ENCODE assay signal across 21 cellular contexts in the genomic region with DNA sequence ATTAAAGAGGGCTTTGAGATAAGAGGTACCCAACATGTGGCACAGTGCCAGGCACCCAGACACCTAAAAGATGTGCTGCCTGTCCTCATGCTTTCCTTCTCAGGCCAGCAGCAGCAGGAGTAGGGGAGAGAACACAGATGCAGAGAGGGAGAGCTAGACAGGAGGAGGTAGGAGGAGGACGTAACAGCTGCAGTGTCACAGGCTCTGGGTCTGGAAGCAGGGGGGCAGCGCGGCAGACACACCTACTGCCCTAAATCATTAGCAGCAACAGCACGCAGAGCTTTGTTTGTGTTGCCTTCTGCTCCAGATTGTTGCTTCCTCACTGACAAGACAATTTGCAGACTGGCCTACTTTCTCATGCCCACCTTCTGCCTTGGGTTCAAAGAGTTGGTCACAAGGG.
DNase-seq lines count a peak whose midpoint lies in the region; ATAC-seq and TF ChIP-seq lines count a peak whose summit lies in the region.
"Had no signal": no experiment of that assay in that cellular context is flagged by ENCODE, and none has a peak within 500 bp of the region (broad histone marks: within the 10 kb centered on the region; RNA-seq: fewer than 3 reads in every experiment).

No MANE protein-coding gene starts in this region.

- no peaks in the 10 kb centered on the region for H3K9me3 Mint-ChIP-seq in activated T-cell treated with anti-CD3 and anti-CD28 coated beads, Interleukin-2, amount 50 U/mL, for 4 hours
- H3K9me3 Mint-ChIP-seq: activated CD4-positive, alpha-beta memory T cell treated with anti-CD3 and anti-CD28 coated beads for 36 hours; activated naive CD8-positive, alpha-beta T cell treated with anti-CD3 and anti-CD28 coated beads for 36 hours; CD8-positive, alpha-beta T cell had no signal

- H3K9me3 ChIP-seq in WERI-Rb-1 (ENCODE audit: severe bottlenecking) (no peaks in the 10 kb centered on the region), ovary (no peaks in the 10 kb centered on the region)
- H3K9me3 ChIP-seq: tibial nerve had no signal

- TF ChIP-seq EP300 in ovary (IDR thresholded peaks at IDR 0.05), result no peak

- H3K4me1 Mint-ChIP-seq in activated T-cell treated with anti-CD3 and anti-CD28 coated beads, Interleukin-2, amount 50 U/mL, for 4 hours (ENCODE audit: low read depth), result no peaks in the 10 kb centered on the region

- no peaks in the 10 kb centered on the region for H3K36me3 ChIP-seq in WERI-Rb-1
- no peaks in the 10 kb centered on the region for H3K36me3 ChIP-seq in ovary
- H3K36me3 ChIP-seq: tibial nerve had no signal

- H3K27me3 ChIP-seq in WERI-Rb-1 (ENCODE audit: insufficient read depth, low read depth, severe bottlenecking) (no peaks in the 10 kb centered on the region), ovary (no peaks in the 10 kb centered on the region)
- H3K27me3 ChIP-seq: tibial nerve had no signal

- intact Hi-C loops in ovary (cut with DNase I), result no loop called here

- no peak overlapping the region for H3K4me3 Mint-ChIP-seq in activated T-cell treated with anti-CD3 and anti-CD28 coated beads, Interleukin-2, amount 50 U/mL, for 4 hours
- H3K4me3 Mint-ChIP-seq: activated CD4-positive, alpha-beta memory T cell treated with anti-CD3 and anti-CD28 coated beads for 36 hours; activated naive CD8-positive, alpha-beta T cell treated with anti-CD3 and anti-CD28 coated beads for 36 hours; CD8-positive, alpha-beta T cell had no signal

- ATAC-seq in activated T-cell treated with anti-CD3 and anti-CD28 coated beads, Interleukin-2, amount 50 U/mL, for 4 hours, result no peak
- ATAC-seq: CD8-positive, alpha-beta T cell had no signal

- H3K27me3 Mint-ChIP-seq in activated T-cell treated with anti-CD3 and anti-CD28 coated beads, Interleukin-2, amount 50 U/mL, for 4 hours (ENCODE audit: low read depth), result no peaks in the 10 kb centered on the region
- H3K27me3 Mint-ChIP-seq: activated CD4-positive, alpha-beta memory T cell treated with anti-CD3 and anti-CD28 coated beads for 36 hours had no signal

- H3K4me1 ChIP-seq in ovary (ENCODE audit: insufficient read depth), result peaks cover 9% of the 10 kb centered on the region

- TF ChIP-seq CTCF in WERI-Rb-1 (IDR thresholded peaks at IDR 0.05; ENCODE audit: low read depth, low read length), result no peak
- TF ChIP-seq CTCF in ovary (IDR thresholded peaks at IDR 0.05), result no peak

- in situ Hi-C loops in ACHN (cut with HindIII; ENCODE audit: low pct_ligation_motif_present, low pct_unique_long_range_greater_than_20kb, low sequenced_read_pairs), result no loop called here

- no peak overlapping the region for H3K4me3 ChIP-seq in WERI-Rb-1 (ENCODE audit: low read depth, low read length)
- no peak overlapping the region for H3K4me3 ChIP-seq in ovary
- H3K4me3 ChIP-seq: lung, tibial nerve had no signal

- 5 to 24% (median 6%) methylated on average over 4 of the region's 4 CpGs for WGBS in ovary, 3 donors

- no peak for TF ChIP-seq POLR2A in ovary (IDR thresholded peaks at IDR 0.05)

- H3K27ac ChIP-seq in WERI-Rb-1, result no peak overlapping the region
- no peak overlapping the region for H3K27ac ChIP-seq in ovary
- H3K27ac ChIP-seq: 22Rv1, tibial nerve had no signal

- H3K36me3 Mint-ChIP-seq in activated T-cell treated with anti-CD3 and anti-CD28 coated beads, Interleukin-2, amount 50 U/mL, for 4 hours (ENCODE audit: insufficient read depth), result no peaks in the 10 kb centered on the region
- H3K36me3 Mint-ChIP-seq: activated CD4-positive, alpha-beta memory T cell treated with anti-CD3 and anti-CD28 coated beads for 36 hours; activated naive CD8-positive, alpha-beta T cell treated with anti-CD3 and anti-CD28 coated beads for 36 hours; CD8-positive, alpha-beta T cell had no signal

- DNase-seq in DMS 273 (lab: John Stamatoyannopoulos, UW; ENCODE audit: unreplicated experiment), result peak; percentile 58
- DNase-seq in DMS 273 treated with DMSO at 0.1 percent for 48 hours (lab: John Stamatoyannopoulos, UW), result no peak
- DNase-seq in NCI-H510A (lab: John Stamatoyannopoulos, UW), result peak; percentile 9
- peak; percentile 24 for DNase-seq in WERI-Rb-1
- DNase-seq in ovary, result peak; percentile 12 to 35 (median 22)
- DNase-seq in ACHN, result no peak
- DNase-seq in activated T-cell treated with anti-CD3 and anti-CD28 coated beads, Interleukin-2, amount 50 U/mL, for 4 hours, result no peak
- no peak for DNase-seq in RKO (ENCODE audit: low spot score)
- DNase-seq: activated CD4-positive, alpha-beta memory T cell treated with anti-CD3 and anti-CD28 coated beads for 36 hours; activated CD8-positive, alpha-beta memory T cell treated with anti-CD3 and anti-CD28 coated beads, Interleukin-2, amount 50 U/mL, for 48 hours; activated naive CD8-positive, alpha-beta T cell treated with anti-CD3 and anti-CD28 coated beads for 36 hours; caudate nucleus; CD8-positive, alpha-beta T cell; DMS53; GOT3; KG1; NCI-H187; T1000 had no signal

Comparison
In these comparisons a context has a peak if more than half of its experiments do, and no peak if none do; other contexts are left out.
1. DNase-seq: peak in DMS 273 (single experiment), NCI-H510A (single experiment), WERI-Rb-1 (single experiment) and ovary (5 of 5); none in DMS 273 treated with DMSO at 0.1 percent for 48 hours (single experiment), ACHN (single experiment), activated T-cell treated with anti-CD3 and anti-CD28 coated beads, Interleukin-2, amount 50 U/mL, for 4 hours (single experiment) and RKO (single experiment).